Comparison of ENCODE assay signal across 35 cellular contexts in the genomic region with DNA sequence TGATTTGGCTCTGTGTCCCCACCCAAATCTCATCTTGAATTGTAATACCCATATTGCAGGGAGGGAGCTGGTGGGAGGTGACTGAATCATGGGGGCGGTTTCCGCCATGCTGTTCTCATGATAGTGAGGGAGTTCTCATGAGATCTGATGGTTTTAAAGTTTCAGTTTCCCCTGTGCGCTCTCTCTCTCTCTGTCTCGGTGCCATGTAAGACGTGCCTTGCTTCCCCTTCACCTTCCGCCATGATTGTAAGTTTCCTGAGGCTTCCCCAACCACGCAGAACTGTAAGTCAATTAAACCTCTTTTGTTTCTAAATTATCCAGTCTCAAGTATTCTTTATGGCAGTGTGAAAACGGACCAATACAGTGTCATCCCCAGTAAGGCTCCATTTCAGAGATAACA.
"Had no signal": no experiment of that assay in that cellular context is flagged by ENCODE, and none has a peak within 500 bp of the region (broad histone marks: within the 10 kb centered on the region; RNA-seq: fewer than 3 reads in every experiment).

No MANE protein-coding gene starts in this region.

- H3K4me3 ChIP-seq: MG63 had no signal

- H3K36me3 ChIP-seq: MG63 had no signal

- H3K27me3 ChIP-seq: MG63 had no signal

- H3K9me3 ChIP-seq: MG63 had no signal

- DNase-seq: Karpas-422, Kasumi-1, MG63, MM.1S, MV-4-11, NCI-H1048, NCI-H1092, NCI-H1092 treated with DMSO at 0.1 percent for 48 hours, NCI-H1105, NCI-H1105 treated with DMSO at 0.1 percent for 48 hours, NCI-H1417, NCI-H1417 treated with DMSO at 0.1 percent for 48 hours, NCI-H1436, NCI-H1436 treated with DMSO at 0.1 percent for 48 hours, NCI-H146, NCI-H1694, NCI-H1694 treated with DMSO at 0.1 percent for 48 hours, NCI-H187, NCI-H187 treated with DMSO at 0.1 percent for 48 hours, NCI-H1930, NCI-H2029, NCI-H2029 treated with DMSO at 0.1 percent for 48 hours, NCI-H2081, NCI-H2081 treated with DMSO at 0.1 percent for 48 hours, NCI-H2107, NCI-H2171, NCI-H2171 treated with DMSO at 0.1 percent for 48 hours, NCI-H2227 treated with DMSO at 0.1 percent for 48 hours, NCI-H226, NCI-H345, NCI-H446, NCI-H446 treated with DMSO at 0.1 percent for 48 hours, NCI-H510A, NCI-H510A treated with DMSO at 0.1 percent for 48 hours, NCI-H524 had no signal
